21 cellular contexts compared by ENCODE assay signal in genomic region chr2:126784045-126784444, GRCh38.
"Had no signal": no experiment of that assay in that cellular context is flagged by ENCODE, and none has a peak within 500 bp of the region (broad histone marks: within the 10 kb centered on the region; RNA-seq: fewer than 3 reads in every experiment).

No MANE protein-coding gene starts in this region.

- H3K4me1 Mint-ChIP-seq: activated CD4-positive, alpha-beta T cell treated with anti-CD3 and anti-CD28 coated beads for 36 hours; stimulated activated naive B cell treated with anti-CD40 and anti-IgM and Interleukin-4, amounts not matched to agents 10 μg/mL and 1 μg/mL and 100 μg/mL, for 72 hours had no signal

- H3K27ac ChIP-seq: esophagus muscularis mucosa, foreskin keratinocyte, heart right ventricle, ovary, prostate gland, stomach, tibial artery had no signal

- H3K4me3 Mint-ChIP-seq: activated CD4-positive, alpha-beta T cell treated with anti-CD3 and anti-CD28 coated beads for 36 hours; activated T-helper 1 cell treated with anti-CD3 and anti-CD28 coated beads, Interleukin-12 subunit alpha, Interleukin-12 subunit beta, Interleukin-2, Interleukin-4 antibody, amounts not matched to agents 30 ng/mL and 10 ng/mL and 1 ng/mL, durations not matched to agents 14 hours and 24 hours and 36 hours; stimulated activated naive B cell treated with anti-CD40 and anti-IgM and Interleukin-4, amounts not matched to agents 10 μg/mL and 1 μg/mL and 100 μg/mL, for 72 hours had no signal

- H3K36me3 ChIP-seq: esophagus muscularis mucosa, heart right ventricle, ovary, prostate gland, stomach, tibial artery had no signal

- ATAC-seq: activated CD4-positive, alpha-beta T cell treated with anti-CD3 and anti-CD28 coated beads for 36 hours; activated naive CD4-positive, alpha-beta T cell treated with anti-CD3 and anti-CD28 coated beads, Interleukin-2, amount 50 U/mL, for 72 hours; foreskin keratinocyte; heart right ventricle; left ventricle myocardium superior; stimulated activated naive B cell treated with anti-CD40 and anti-IgM and Interleukin-4, amounts not matched to agents 10 μg/mL and 1 μg/mL and 100 μg/mL, for 72 hours had no signal

- H3K27me3 ChIP-seq: foreskin keratinocyte, ovary had no signal

- H3K4me3 ChIP-seq: esophagus muscularis mucosa, heart right ventricle, ovary, prostate gland, smooth muscle cell, stomach, tibial artery had no signal

- H3K36me3 Mint-ChIP-seq: activated naive CD4-positive, alpha-beta T cell treated with anti-CD3 and anti-CD28 coated beads, Interleukin-2, amount 50 U/mL, for 72 hours; stimulated activated naive B cell treated with anti-CD40 and anti-IgM and Interleukin-4, amounts not matched to agents 10 μg/mL and 1 μg/mL and 100 μg/mL, for 72 hours had no signal

- H3K9me3 ChIP-seq: esophagus muscularis mucosa, heart right ventricle, ovary, prostate gland, stomach, tibial artery had no signal

- H3K9me3 Mint-ChIP-seq: activated naive CD4-positive, alpha-beta T cell treated with anti-CD3 and anti-CD28 coated beads, Interleukin-2, amount 50 U/mL, for 72 hours; activated T-helper 1 cell treated with anti-CD3 and anti-CD28 coated beads, Interleukin-12 subunit alpha, Interleukin-12 subunit beta, Interleukin-2, Interleukin-4 antibody, amounts not matched to agents 30 ng/mL and 10 ng/mL and 1 ng/mL, durations not matched to agents 14 hours and 24 hours and 36 hours had no signal

- H3K27ac Mint-ChIP-seq: activated CD4-positive, alpha-beta T cell treated with anti-CD3 and anti-CD28 coated beads for 36 hours; activated naive CD4-positive, alpha-beta T cell treated with anti-CD3 and anti-CD28 coated beads, Interleukin-2, amount 50 U/mL, for 72 hours; activated T-helper 1 cell treated with anti-CD3 and anti-CD28 coated beads, Interleukin-12 subunit alpha, Interleukin-12 subunit beta, Interleukin-2, Interleukin-4 antibody, amounts not matched to agents 30 ng/mL and 10 ng/mL and 1 ng/mL, durations not matched to agents 14 hours and 24 hours and 36 hours; stimulated activated naive B cell treated with anti-CD40 and anti-IgM and Interleukin-4, amounts not matched to agents 10 μg/mL and 1 μg/mL and 100 μg/mL, for 72 hours had no signal

- H3K4me1 ChIP-seq: esophagus muscularis mucosa, foreskin keratinocyte, heart right ventricle, prostate gland, stomach, tibial artery had no signal

- DNase-seq: activated CD4-positive, alpha-beta T cell treated with anti-CD3 and anti-CD28 coated beads for 36 hours; activated CD4-positive, CD25-positive, alpha-beta regulatory T cell; activated gamma-delta T cell treated with Interleukin-2 at 50 U/mL for 16 hours; activated T-cell treated with anti-CD3 and anti-CD28 coated beads for 4 hours; dermis blood vessel endothelial cell; effector CD4-positive, alpha-beta T cell; foreskin keratinocyte; heart right ventricle; kidney glomerular epithelial cell; left ventricle myocardium superior; ovary; stimulated activated CD4-positive, alpha-beta T cell treated with anti-CD3 and anti-CD28 coated beads, Interleukin-15, amount 100 ng/mL, for 24 hours; stimulated activated CD4-positive, alpha-beta T cell treated with anti-CD3 and anti-CD28 coated beads, Interleukin-2, amount 100 ng/mL, for 24 hours; stimulated activated naive B cell treated with anti-CD40 and anti-IgM and Interleukin-4, amounts not matched to agents 10 μg/mL and 1 μg/mL and 100 μg/mL, for 72 hours; stomach had no signal
